In the genomic region with DNA sequence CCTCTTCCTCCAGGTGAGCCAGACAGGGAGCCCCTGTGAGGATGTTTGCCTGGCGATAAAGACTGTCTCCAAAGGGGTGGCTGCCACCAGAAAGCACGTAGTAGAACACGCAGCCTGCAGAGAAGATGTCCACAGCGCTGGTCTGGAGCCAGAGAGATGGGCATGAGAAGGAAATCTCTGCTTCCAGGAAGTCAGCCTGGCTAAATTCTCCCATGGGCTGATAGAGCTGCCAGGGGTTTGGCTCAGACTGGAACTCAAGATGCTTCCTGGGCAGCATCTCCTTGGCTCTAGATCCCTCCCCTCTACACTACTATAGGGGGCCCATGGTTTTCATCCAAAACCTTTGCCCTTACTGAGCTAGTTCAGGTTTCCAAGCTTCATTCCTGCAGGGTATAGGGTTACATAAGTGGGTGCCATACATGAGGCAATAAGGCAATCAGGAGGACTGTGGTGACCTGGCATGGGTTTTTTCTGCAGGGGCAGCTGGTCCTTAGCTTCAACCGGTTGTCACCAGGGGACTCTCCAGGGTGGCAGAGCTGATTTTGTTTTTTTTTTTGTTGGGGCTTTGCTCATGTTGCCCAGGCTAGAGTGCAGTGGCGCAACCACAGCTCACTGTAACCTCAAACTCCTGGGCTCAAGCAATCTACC, we compare ENCODE assay signal across 26 cellular contexts. TPM values are rescaled to one million over a fixed set of nuclear protein-coding genes. Genes with fewer than 3 reads are reported as not detected.
A peak's percentile ranks its signal among the peaks of the same experiment; 100 is the strongest.
DNase-seq lines count a peak whose midpoint lies in the region; ATAC-seq and TF ChIP-seq lines count a peak whose summit lies in the region.
"Had no signal": no experiment of that assay in that cellular context is flagged by ENCODE, and none has a peak within 500 bp of the region (broad histone marks: within the 10 kb centered on the region; RNA-seq: fewer than 3 reads in every experiment).

No MANE protein-coding gene starts in this region.

- DNase-seq in GF-D8 (lab: John Stamatoyannopoulos, UW) (peak; percentile 1), PC-9 (no peak), left kidney (ENCODE audit: low read depth, low spot score) (peak; percentile 11), ovary (no peak), mesenchymal stem cell (no peak)
- DNase-seq in activated T-cell treated with anti-CD3 and anti-CD28 coated beads, Interleukin-2, amount 50 U/mL, for 72 hours, result no peak
- DNase-seq: BE2C; CD4-positive, CD25-positive, alpha-beta regulatory T cell; DMS79 treated with DMSO at 0.1 percent for 48 hours; KBM-7; NCI-H1105 treated with DMSO at 0.1 percent for 48 hours; NCI-H1694; NCI-H2081 treated with DMSO at 0.1 percent for 48 hours; NCI-H2227 treated with DMSO at 0.1 percent for 48 hours; NCI-H510A treated with DMSO at 0.1 percent for 48 hours; NCI-H774; SHP77 treated with DMSO at 0.1 percent for 48 hours; SK-N-SH had no signal

- no peaks in the 10 kb centered on the region for H3K9me3 Mint-ChIP-seq in activated T-cell treated with anti-CD3 and anti-CD28 coated beads, Interleukin-2, amount 50 U/mL, for 72 hours
- H3K9me3 Mint-ChIP-seq: CD4-positive, CD25-positive, alpha-beta regulatory T cell; GM23338 had no signal

- intact Hi-C loops in PC-9 (cut with micrococcal nuclease; ENCODE audit: unreplicated experiment) (no loop called here), ovary (cut with DNase I) (no loop called here)

- H3K27ac Mint-ChIP-seq in activated T-cell treated with anti-CD3 and anti-CD28 coated beads, Interleukin-2, amount 50 U/mL, for 72 hours, result no peak overlapping the region
- H3K27ac Mint-ChIP-seq: CD4-positive, CD25-positive, alpha-beta regulatory T cell; GM23338 had no signal

- H3K27me3 ChIP-seq in ACC112 (ENCODE audit: insufficient read depth, low read length) (no peaks in the 10 kb centered on the region), PC-9 (ENCODE audit: insufficient read depth, low read depth) (no peaks in the 10 kb centered on the region), ovary (no peaks in the 10 kb centered on the region), mesenchymal stem cell (ENCODE audit: control insufficient read depth in 1 of 2, insufficient read depth in 1 of 2, low read length in 2 of 2) (no peaks in the 10 kb centered on the region)
- H3K27me3 ChIP-seq: BE2C had no signal

- H3K4ac ChIP-seq in mesenchymal stem cell (ENCODE audit: low read depth in 1 of 2, low read length in 2 of 2), result no peak overlapping the region

- CTCF ChIA-PET in PC-9 (lab: Charles Lee), result no interaction called here

- H3K4me1 Mint-ChIP-seq in activated T-cell treated with anti-CD3 and anti-CD28 coated beads, Interleukin-2, amount 50 U/mL, for 72 hours (ENCODE audit: low read depth), result peaks cover 7% of the 10 kb centered on the region

- H3K36me3 ChIP-seq in ACC112 (ENCODE audit: insufficient read depth, low read length), result peaks cover 21% of the 10 kb centered on the region; the same call in 1 of the 2 replicates
- peaks cover 12% of the 10 kb centered on the region for H3K36me3 ChIP-seq in PC-9 (ENCODE audit: low read depth)
- H3K36me3 ChIP-seq in ovary, result peaks cover 3% of the 10 kb centered on the region
- H3K36me3 ChIP-seq in mesenchymal stem cell (ENCODE audit: control insufficient read depth in 1 of 2, insufficient read depth in 2 of 2, low read depth in 1 of 2, low read length in 2 of 2), result peaks cover 42 to 51% of the 10 kb centered on the region in 2 experiments

- peaks cover 9 to 16% of the 10 kb centered on the region in 2 donors for H3K36me3 Mint-ChIP-seq in activated T-cell treated with anti-CD3 and anti-CD28 coated beads, Interleukin-2, amount 50 U/mL, for 72 hours (ENCODE audit: insufficient read depth in 2 of 2)

- H3K4me3 Mint-ChIP-seq in activated T-cell treated with anti-CD3 and anti-CD28 coated beads, Interleukin-2, amount 50 U/mL, for 72 hours, result no peak overlapping the region
- H3K4me3 Mint-ChIP-seq: CD4-positive, CD25-positive, alpha-beta regulatory T cell; GM23338 had no signal

- H2BK12ac ChIP-seq in mesenchymal stem cell (ENCODE audit: low read length in 2 of 2), result no peak overlapping the region

- no peak overlapping the region for H3K23ac ChIP-seq in mesenchymal stem cell (ENCODE audit: low read length in 2 of 2)

- no peak overlapping the region for H2AK5ac ChIP-seq in mesenchymal stem cell (ENCODE audit: low read length, severe bottlenecking)

- TF ChIP-seq CTCF in PC-9 (conservative IDR thresholded peaks at IDR 0.05) (no peak), ovary (IDR thresholded peaks at IDR 0.05) (no peak)

- H3K9me3 ChIP-seq in PC-9 (ENCODE audit: insufficient read depth, low read depth) (no peaks in the 10 kb centered on the region), ovary (no peaks in the 10 kb centered on the region), mesenchymal stem cell (ENCODE audit: control insufficient read depth, low read length) (no peaks in the 10 kb centered on the region)
- H3K9me3 ChIP-seq: A549, BE2C, HAP-1, SK-N-SH had no signal

- peaks cover 32% of the 10 kb centered on the region for H3F3A ChIP-seq in PC-9 (ENCODE audit: insufficient read depth, low read depth)

- no peaks in the 10 kb centered on the region for H3K27me3 Mint-ChIP-seq in activated T-cell treated with anti-CD3 and anti-CD28 coated beads, Interleukin-2, amount 50 U/mL, for 72 hours (ENCODE audit: low read depth)

- no peak for TF ChIP-seq EP300 in ovary (IDR thresholded peaks at IDR 0.05)

- H3K4me1 ChIP-seq in ACC112 (ENCODE audit: control insufficient read depth, insufficient read depth, low read length, unreplicated experiment) (peaks cover 9% of the 10 kb centered on the region), PC-9 (replicated peaks; ENCODE audit: insufficient read depth) (no peaks in the 10 kb centered on the region), ovary (ENCODE audit: insufficient read depth) (no peaks in the 10 kb centered on the region), mesenchymal stem cell (ENCODE audit: control insufficient read depth, insufficient read depth, low read depth, low read length) (peaks cover 24% of the 10 kb centered on the region)
- H3K4me1 ChIP-seq: BE2C, HAP-1 had no signal

- no peaks in the 10 kb centered on the region for H4K20me1 ChIP-seq in PC-9 (ENCODE audit: insufficient read depth)

- no peak overlapping the region for H3K4me2 ChIP-seq in PC-9
- no peak overlapping the region for H3K4me2 ChIP-seq in mesenchymal stem cell (ENCODE audit: low read length, poor library complexity, severe bottlenecking)
- H3K4me2 ChIP-seq: A549, GM23338, SK-N-SH had no signal

- H3K9ac ChIP-seq in mesenchymal stem cell (ENCODE audit: low read length), result no peak overlapping the region
- H3K9ac ChIP-seq: SK-N-SH had no signal

- H4K91ac ChIP-seq in mesenchymal stem cell (ENCODE audit: low read length), result no peak overlapping the region

- WGBS in ovary, 3 donors, result 94 to 95% (median 94%) methylated on average over 6 of the region's 6 CpGs
- over 99% methylated on average over 6 of the region's 6 CpGs for WGBS in mesenchymal stem cell

- TF ChIP-seq POLR2A in ovary (IDR thresholded peaks at IDR 0.05), result no peak

- H2BK5ac ChIP-seq in mesenchymal stem cell (ENCODE audit: low read depth, low read length, poor library complexity, severe bottlenecking), result no peak overlapping the region

- no peaks in the 10 kb centered on the region for H3K9me2 ChIP-seq in PC-9 (ENCODE audit: insufficient read depth)
- H3K9me2 ChIP-seq: SK-N-SH had no signal

- H3K79me2 ChIP-seq in ACC112 (ENCODE audit: control insufficient read depth, insufficient read depth, low read length, unreplicated experiment), result no peaks in the 10 kb centered on the region
- no peaks in the 10 kb centered on the region for H3K79me2 ChIP-seq in PC-9 (ENCODE audit: low read depth)

- H3K18ac ChIP-seq in mesenchymal stem cell (ENCODE audit: low read depth in 1 of 2, low read length in 2 of 2), result no peak overlapping the region

- no peak overlapping the region for H2BK120ac ChIP-seq in mesenchymal stem cell (ENCODE audit: low read depth, low read length)

- peak overlapping the region; percentile 14; the same call in 1 of the 2 replicates for H3K27ac ChIP-seq in ACC112 (ENCODE audit: low read depth, low read length)
- no peak overlapping the region for H3K27ac ChIP-seq in PC-9
- no peak overlapping the region for H3K27ac ChIP-seq in ovary
- no peak overlapping the region for H3K27ac ChIP-seq in mesenchymal stem cell (ENCODE audit: low read length, poor library complexity, severe bottlenecking)
- H3K27ac ChIP-seq: HL-60 had no signal

- no peak overlapping the region for H2BK15ac ChIP-seq in mesenchymal stem cell (ENCODE audit: low read depth, poor library complexity, severe bottlenecking)

- H3K79me1 ChIP-seq in mesenchymal stem cell (replicated peaks; ENCODE audit: low read length, poor library complexity, severe bottlenecking), result peaks cover 24% of the 10 kb centered on the region

- H3K14ac ChIP-seq in mesenchymal stem cell (ENCODE audit: low read length in 2 of 2), result no peak overlapping the region

- ATAC-seq in GM18868 (IDR thresholded peaks at IDR 0.05; ENCODE audit: unreplicated experiment), result no peak
- no peak for ATAC-seq in activated T-cell treated with anti-CD3 and anti-CD28 coated beads, Interleukin-2, amount 50 U/mL, for 72 hours (replicated peaks in 1 of 2)
- ATAC-seq: GM12878, GM23338 had no signal

- H4K8ac ChIP-seq in mesenchymal stem cell (ENCODE audit: low read length), result no peak overlapping the region

- BruUV-seq in PC-9 (replicated peaks; lab: Mats Ljungman, UMichigan), result TSS peak; percentile 16

- H2AFZ ChIP-seq in ACC112 (ENCODE audit: low read length, unreplicated experiment) (no peak overlapping the region), PC-9 (no peak overlapping the region), mesenchymal stem cell (ENCODE audit: low read depth, low read length) (no peak overlapping the region)
- H2AFZ ChIP-seq: GM23338 had no signal

- H3K4me3 ChIP-seq in ACC112 (ENCODE audit: low read depth, low read length) (no peak overlapping the region), PC-9 (no peak overlapping the region), ovary (no peak overlapping the region), mesenchymal stem cell (ENCODE audit: insufficient read depth in 1 of 2, low read depth in 1 of 2, low read length in 2 of 2) (no peak overlapping the region)
- H3K4me3 ChIP-seq: A549, GM12878, GM23338, HAP-1 had no signal

- POLR2A ChIA-PET in PC-9 (lab: Charles Lee; ENCODE audit: unreplicated experiment), result interaction anchor here (0.6 kb wide), 2 partner anchors 13 to 43 kb away, joined by 3 to 12 read pairs; no protein-coding TSS in a partner anchor

RNA-seq across cellular contexts. Expression of a gene that starts 13.6 kb away (rescaled TPM):
- 169 and 213 TPM in 2 replicates for total RNA-seq in PC-9 (2021)
- 1 to 10 TPM; 1.1 to 3.0 (median 1.9) TPM for total RNA-seq in ovary
- 1 to 10 TPM; 1.5 to 4.7 TPM for polyA plus RNA-seq in ovary
- total RNA-seq in activated T-cell treated with anti-CD3 and anti-CD28 coated beads, Interleukin-2, amount 50 U/mL, for 72 hours, result 100 to 1,000 TPM in 1 of 2 donors, 10 to 100 TPM in 1; 79.5 to 110 TPM
- polyA plus RNA-seq in mesenchymal stem cell (2013, experiment 1 of 2), result 12.9 TPM
- 11.7 TPM for polyA plus RNA-seq in mesenchymal stem cell (2013, experiment 2 of 2)

RNA-seq across cellular contexts. Expression of a gene that starts 20.7 kb away (rescaled TPM):
- total RNA-seq in PC-9 (2021) (3.4 and 3.9 TPM in 2 replicates), ovary (under 1 TPM in 2 of 7 donors, not detected in 5; 0.24 to 0.26 TPM)
- polyA plus RNA-seq in ovary, result not detected
- total RNA-seq in activated T-cell treated with anti-CD3 and anti-CD28 coated beads, Interleukin-2, amount 50 U/mL, for 72 hours, result under 1 TPM in 1 of 2 donors, not detected in 1; 0.24 TPM
- polyA plus RNA-seq in mesenchymal stem cell (2013, experiment 1 of 2), result 0.06 TPM
- 0.05 TPM for polyA plus RNA-seq in mesenchymal stem cell (2013, experiment 2 of 2)
- total RNA-seq: CD4-positive, CD25-positive, alpha-beta regulatory T cell; RPMI7951 had no signal
- polyA plus RNA-seq: A549; CD4-positive, CD25-positive, alpha-beta regulatory T cell had no signal

RNA-seq across cellular contexts. Expression of a gene that starts 51.0 kb away (rescaled TPM):
- total RNA-seq in PC-9 (2021) (52.9 and 84.8 TPM in 2 replicates), ovary (10 to 100 TPM in 6 of 7 donors, 1 to 10 TPM in 1; 9.2 to 44.4 (median 34.6) TPM)
- polyA plus RNA-seq in ovary, result 10 to 100 TPM; 11.6 to 64.6 TPM
- total RNA-seq in activated T-cell treated with anti-CD3 and anti-CD28 coated beads, Interleukin-2, amount 50 U/mL, for 72 hours, result 10 to 100 TPM; 62.6 to 78.2 TPM
- polyA plus RNA-seq in mesenchymal stem cell (2013, experiment 1 of 2), result 51.0 TPM
- polyA plus RNA-seq in mesenchymal stem cell (2013, experiment 2 of 2), result 49.7 TPM

RNA-seq across cellular contexts. Expression of a gene that starts 51.2 kb away (rescaled TPM):
- total RNA-seq in PC-9 (2021), result 15.1 and 19.1 TPM in 2 replicates
- 10 to 100 TPM in 4 of 7 donors, 1 to 10 TPM in 3; 6.1 to 13.7 (median 10.8) TPM for total RNA-seq in ovary
- 1 to 10 TPM; 7.1 to 7.3 TPM for polyA plus RNA-seq in ovary
- 10 to 100 TPM; 22.2 to 31.7 TPM for total RNA-seq in activated T-cell treated with anti-CD3 and anti-CD28 coated beads, Interleukin-2, amount 50 U/mL, for 72 hours
- 13.8 TPM for polyA plus RNA-seq in mesenchymal stem cell (2013, experiment 1 of 2)
- polyA plus RNA-seq in mesenchymal stem cell (2013, experiment 2 of 2), result 14.4 TPM

Comparison
In these comparisons a context has a peak if more than half of its experiments do, and no peak if none do; other contexts are left out.
1. DNase-seq: peak in GF-D8 (single experiment) and left kidney (single experiment); none in PC-9 (0 of 2), ovary (0 of 5), activated T-cell treated with anti-CD3 and anti-CD28 coated beads, Interleukin-2, amount 50 U/mL, for 72 hours (0 of 2) and mesenchymal stem cell (single experiment).
2. RNA of a gene that starts 13.6 kb away (total RNA-seq): 169 to 213 TPM in PC-9 and 79.5 to 110 TPM in activated T-cell treated with anti-CD3 and anti-CD28 coated beads, Interleukin-2, amount 50 U/mL, for 72 hours; 1.1 to 3.0 TPM in ovary; every median in the first group is over 10 times any median in the second.